1 cellular context compared by ENCODE assay signal in genomic region chr22:50244420-50245213, GRCh38.
TF ChIP-seq lines count a peak whose summit lies in the region.

Gene TUBGCP6 (minus strand): TSS chr22:50245023. CDS start chr22:50244459, 564 bp downstream.

TF ChIP-seq in HepG2, 621 proteins besides CTCF, POLR2A, EP300 and RAD21 (continued from another document and continues in another):
- TF ChIP-seq ZNF292 (CRISPR knock-in tag; IDR thresholded peaks at IDR 0.05; ENCODE audit: borderline replicate concordance, low read depth) (peak; percentile 29; the same call in 1 of the 2 replicates), ZNF646 (CRISPR knock-in tag; IDR thresholded peaks at IDR 0.05) (peak; percentile 61; the same call in 1 of the 2 replicates), ZBTB38 (CRISPR knock-in tag; IDR thresholded peaks at IDR 0.05) (peak; percentile 74; the same call in 1 of the 2 replicates), ZBTB4 (CRISPR knock-in tag; IDR thresholded peaks at IDR 0.05; ENCODE audit: borderline replicate concordance) (peak; percentile 91), SRSF1 (optimal IDR thresholded peaks at IDR 0.05; ENCODE audit: low read depth, low read length) (no peak), NCOA2 (CRISPR knock-in tag; IDR thresholded peaks at IDR 0.05) (peak; percentile 12; the same call in 1 of the 2 replicates), ZNF557 (CRISPR knock-in tag; IDR thresholded peaks at IDR 0.05) (no peak), ZNF275 (CRISPR knock-in tag; IDR thresholded peaks at IDR 0.05; ENCODE audit: borderline replicate concordance) (0 out of 2 replicates have a peak, but pooled peaks have one; percentile 45), JUNB (CRISPR knock-in tag; IDR thresholded peaks at IDR 0.05; ENCODE audit: borderline replicate concordance) (no peak), ZFY (CRISPR knock-in tag; IDR thresholded peaks at IDR 0.05) (peak; percentile 98), ELF3 (CRISPR knock-in tag; IDR thresholded peaks at IDR 0.05) (peak; percentile 84), GFI1 (CRISPR knock-in tag; IDR thresholded peaks at IDR 0.05; ENCODE audit: borderline replicate concordance) (peak; percentile 26), REL (CRISPR knock-in tag; conservative IDR thresholded peaks at IDR 0.05) (no peak), JARID2 (CRISPR knock-in tag; IDR thresholded peaks at IDR 0.05; ENCODE audit: insufficient replicate concordance) (peak; percentile 9), ZNF598 (CRISPR knock-in tag; IDR thresholded peaks at IDR 0.05; ENCODE audit: borderline replicate concordance) (0 out of 2 replicates have a peak, but pooled peaks have one; percentile 74), ZNF512 (CRISPR knock-in tag; IDR thresholded peaks at IDR 0.05) (0 out of 2 replicates have a peak, but pooled peaks have one; percentile 53), ZNF644 (CRISPR knock-in tag; IDR thresholded peaks at IDR 0.05; ENCODE audit: low read depth) (no peak), ZNF691 (CRISPR knock-in tag; IDR thresholded peaks at IDR 0.05; ENCODE audit: borderline replicate concordance, low read depth) (peak; percentile 90), ZNF136 (CRISPR knock-in tag; IDR thresholded peaks at IDR 0.05; ENCODE audit: low read depth) (0 out of 2 replicates have a peak, but pooled peaks have one; percentile 69), SAFB2 (CRISPR knock-in tag; IDR thresholded peaks at IDR 0.05; ENCODE audit: borderline replicate concordance, low read depth) (peak; percentile 72; the same call in 1 of the 2 replicates), ARID4A (CRISPR knock-in tag; IDR thresholded peaks at IDR 0.05; ENCODE audit: borderline replicate concordance) (peak; percentile 96), PCBP2 (optimal IDR thresholded peaks at IDR 0.05; ENCODE audit: low read depth, low read length, poor library complexity, severe bottlenecking) (no peak), POLR2G (IDR thresholded peaks at IDR 0.05; ENCODE audit: low read depth, low read length) (peak; percentile 92), ZNF329 (CRISPR knock-in tag; IDR thresholded peaks at IDR 0.05; ENCODE audit: low read depth) (peak; percentile 86; the same call in 1 of the 2 replicates), ZNF550 (CRISPR knock-in tag; IDR thresholded peaks at IDR 0.05; ENCODE audit: borderline replicate concordance) (0 out of 2 replicates have a peak, but pooled peaks have one; percentile 53), THAP7 (CRISPR knock-in tag; IDR thresholded peaks at IDR 0.05) (peak; percentile 93), MYPOP (CRISPR knock-in tag; IDR thresholded peaks at IDR 0.05) (peak; percentile 22; the same call in 1 of the 2 replicates), NFYB (CRISPR knock-in tag; IDR thresholded peaks at IDR 0.05) (peak; percentile 81), MTA3 (CRISPR knock-in tag; IDR thresholded peaks at IDR 0.05) (no peak), ZNF615 (CRISPR knock-in tag; IDR thresholded peaks at IDR 0.05; ENCODE audit: borderline replicate concordance) (0 out of 2 replicates have a peak, but pooled peaks have one; percentile 63), ETS1 (CRISPR knock-in tag; IDR thresholded peaks at IDR 0.05) (peak; percentile 64; the same call in 1 of the 2 replicates), NFRKB (IDR thresholded peaks at IDR 0.05) (no peak), HMG20A (CRISPR knock-in tag; IDR thresholded peaks at IDR 0.05; ENCODE audit: borderline replicate concordance) (no peak)
